In genomic region chr14:68862954-68863594, GRCh38 we compare ENCODE assay signal across 8 cellular contexts.
DNase-seq lines count a peak whose midpoint lies in the region; ATAC-seq and TF ChIP-seq lines count a peak whose summit lies in the region.

No MANE protein-coding gene starts in this region.

- CTCF ChIA-PET in activated naive CD4-positive, alpha-beta T cell treated with anti-CD3 and anti-CD28 coated beads, Interleukin-2, amount 10 ng/mL, durations not matched to agents 7 days and 5 days (lab: Charles Lee), result interaction anchor here (0.6 to 3.6 kb wide), 21 partner anchors 9 to 1249 kb away, joined by 3 to 50 read pairs (median 5); no protein-coding TSS in a partner anchor

- peaks cover 12% of the 10 kb centered on the region for H3K9me3 Mint-ChIP-seq in activated naive CD4-positive, alpha-beta T cell treated with anti-CD3 and anti-CD28 coated beads, Interleukin-2, amount 10 ng/mL, durations not matched to agents 7 days and 5 days
- H3K9me3 Mint-ChIP-seq in progenitor cell of endocrine pancreas (ENCODE audit: low read depth), result peaks cover 7% of the 10 kb centered on the region

- H3K36me3 ChIP-seq in SK-N-MC (ENCODE audit: insufficient read depth, low read length) (no peaks in the 10 kb centered on the region), cardiac muscle cell (no peaks in the 10 kb centered on the region), aorta (ENCODE audit: control insufficient read depth in 1 of 2, insufficient read depth in 2 of 2, low read length in 1 of 2) (no peaks in the 10 kb centered on the region)

- H3K9me3 ChIP-seq in SK-N-MC (ENCODE audit: low read depth, low read length) (no peaks in the 10 kb centered on the region), cardiac muscle cell (ENCODE audit: low read depth) (no peaks in the 10 kb centered on the region), aorta (ENCODE audit: control insufficient read depth, low read length) (no peaks in the 10 kb centered on the region)

- no peak overlapping the region for H3K27ac ChIP-seq in SK-N-MC
- peak overlapping the region; percentile 88 for H3K27ac ChIP-seq in cardiac muscle cell
- no peak overlapping the region for H3K27ac ChIP-seq in aorta (ENCODE audit: low read depth in 1 of 2, low read length in 2 of 2)

- TF ChIP-seq POLR2A in NB4 (IDR thresholded peaks at IDR 0.05; ENCODE audit: extremely low read depth, insufficient read length), result no peak

- 3% methylated on average over 2 of the region's 2 CpGs for WGBS in aorta, 2 donors

- no peak overlapping the region for H3K4me3 Mint-ChIP-seq in activated naive CD4-positive, alpha-beta T cell treated with anti-CD3 and anti-CD28 coated beads, Interleukin-2, amount 10 ng/mL, durations not matched to agents 7 days and 5 days
- no peak overlapping the region for H3K4me3 Mint-ChIP-seq in progenitor cell of endocrine pancreas (ENCODE audit: low read depth)

- no peak overlapping the region for H3K9ac ChIP-seq in SK-N-MC (ENCODE audit: insufficient read length)

- H3K27me3 ChIP-seq in cardiac muscle cell (no peaks in the 10 kb centered on the region), aorta (ENCODE audit: control insufficient read depth in 1 of 2, insufficient read depth in 2 of 2, low read length in 1 of 2) (no peaks in the 10 kb centered on the region)

- no peak overlapping the region for H3K27ac Mint-ChIP-seq in activated naive CD4-positive, alpha-beta T cell treated with anti-CD3 and anti-CD28 coated beads, Interleukin-2, amount 10 ng/mL, durations not matched to agents 7 days and 5 days
- H3K27ac Mint-ChIP-seq in progenitor cell of endocrine pancreas, result peak overlapping the region; percentile 71

- H3K4me3 ChIP-seq in NB4 (ENCODE audit: low read depth, low read length), result no peak overlapping the region
- no peak overlapping the region for H3K4me3 ChIP-seq in SK-N-MC
- no peak overlapping the region for H3K4me3 ChIP-seq in cardiac muscle cell
- no peak overlapping the region for H3K4me3 ChIP-seq in aorta (ENCODE audit: low read length in 2 of 2)

- no peaks in the 10 kb centered on the region for H3K4me1 Mint-ChIP-seq in activated naive CD4-positive, alpha-beta T cell treated with anti-CD3 and anti-CD28 coated beads, Interleukin-2, amount 10 ng/mL, durations not matched to agents 7 days and 5 days
- no peaks in the 10 kb centered on the region for H3K4me1 Mint-ChIP-seq in progenitor cell of endocrine pancreas (ENCODE audit: low read depth)

- peaks cover 12% of the 10 kb centered on the region for H3K27me3 Mint-ChIP-seq in activated naive CD4-positive, alpha-beta T cell treated with anti-CD3 and anti-CD28 coated beads, Interleukin-2, amount 10 ng/mL, durations not matched to agents 7 days and 5 days
- no peaks in the 10 kb centered on the region for H3K27me3 Mint-ChIP-seq in progenitor cell of endocrine pancreas

- intact Hi-C loops in aorta (cut with DNase I), result loop anchor here (5.0 kb wide), 1 partner anchor 244 kb away; no protein-coding TSS in a partner anchor

- TF ChIP-seq CTCF in NB4 (IDR thresholded peaks at IDR 0.05; ENCODE audit: low read depth, low read length), result peak; percentile 70
- peak; percentile 80 for TF ChIP-seq CTCF in cardiac muscle cell (IDR thresholded peaks at IDR 0.05; ENCODE audit: low read depth, low read length)
- TF ChIP-seq CTCF in progenitor cell of endocrine pancreas (IDR thresholded peaks at IDR 0.05; ENCODE audit: unreplicated experiment), result peak; percentile 79

- DNase-seq in GDM1 (lab: John Stamatoyannopoulos, UW), result peak; percentile 59
- DNase-seq in NB4 (ENCODE audit: low read depth), result peak; percentile 81
- DNase-seq in SK-N-MC (ENCODE audit: low read depth, low spot score), result peak; percentile 72
- DNase-seq in activated naive CD4-positive, alpha-beta T cell treated with anti-CD3 and anti-CD28 coated beads, Interleukin-2, amount 10 ng/mL, durations not matched to agents 7 days and 5 days, result peak; percentile 85
- DNase-seq in cardiac muscle cell (ENCODE audit: low read depth in 1 of 2, low spot score in 1 of 2), result peak; percentile 90
- peak; percentile 60 for DNase-seq in progenitor cell of endocrine pancreas (ENCODE audit: low spot score, unreplicated experiment)
- DNase-seq in aorta, result peak; percentile 87 to 90

- no peaks in the 10 kb centered on the region for H3K4me1 ChIP-seq in cardiac muscle cell (ENCODE audit: low read depth)
- H3K4me1 ChIP-seq in aorta (ENCODE audit: control insufficient read depth in 1 of 2, insufficient read depth in 2 of 2, low read length in 2 of 2), result no peaks in the 10 kb centered on the region

- ATAC-seq in aorta (ENCODE audit: low FRiP score) (peak; percentile 73), HG03280 (IDR thresholded peaks at IDR 0.05; ENCODE audit: unreplicated experiment) (no peak)

- peaks cover 2% of the 10 kb centered on the region for H3K36me3 Mint-ChIP-seq in activated naive CD4-positive, alpha-beta T cell treated with anti-CD3 and anti-CD28 coated beads, Interleukin-2, amount 10 ng/mL, durations not matched to agents 7 days and 5 days
- H3K36me3 Mint-ChIP-seq in progenitor cell of endocrine pancreas (ENCODE audit: insufficient read depth), result peaks cover 5% of the 10 kb centered on the region
